In genomic region chr17:77323413-77324171, GRCh38 we compare ENCODE assay signal across 1 cellular context.
TF ChIP-seq lines count a peak whose summit lies in the region.

No MANE protein-coding gene starts in this region.

TF ChIP-seq in HepG2, 621 proteins besides CTCF, POLR2A, EP300 and RAD21 (continued from another document):
- TF ChIP-seq ZFP91 (CRISPR knock-in tag; IDR thresholded peaks at IDR 0.05; ENCODE audit: borderline replicate concordance) (peak; percentile 28; the same call in 1 of the 2 replicates), ZNF383 (CRISPR knock-in tag; IDR thresholded peaks at IDR 0.05; ENCODE audit: borderline replicate concordance) (no peak), ONECUT2 (CRISPR knock-in tag; IDR thresholded peaks at IDR 0.05) (no peak), ZNF225 (CRISPR knock-in tag; IDR thresholded peaks at IDR 0.05) (no peak), ZNF784 (CRISPR knock-in tag; IDR thresholded peaks at IDR 0.05; ENCODE audit: borderline replicate concordance) (no peak), RCOR2 (CRISPR knock-in tag; IDR thresholded peaks at IDR 0.05) (no peak), SOX13 (IDR thresholded peaks at IDR 0.05) (no peak), SOX13 (CRISPR knock-in tag; conservative IDR thresholded peaks at IDR 0.05 in 1 of 2, IDR thresholded peaks at IDR 0.05 in 1 of 2) (no peak), ZNF230 (CRISPR knock-in tag; IDR thresholded peaks at IDR 0.05) (no peak), ERF (CRISPR knock-in tag; IDR thresholded peaks at IDR 0.05) (peak; percentile 9; the same call in 1 of the 2 replicates), FOXA1 (IDR thresholded peaks at IDR 0.05) (no peak), FOXA1 (CRISPR knock-in tag; IDR thresholded peaks at IDR 0.05) (no peak), KDM2A (CRISPR knock-in tag; IDR thresholded peaks at IDR 0.05; ENCODE audit: borderline replicate concordance, low read depth) (0 out of 2 replicates have a peak, but pooled peaks have one; percentile 1), ZNF878 (CRISPR knock-in tag; IDR thresholded peaks at IDR 0.05) (0 out of 2 replicates have a peak, but pooled peaks have one; percentile 59), BCL6 (CRISPR knock-in tag; IDR thresholded peaks at IDR 0.05) (no peak), KDM6A (CRISPR knock-in tag; IDR thresholded peaks at IDR 0.05; ENCODE audit: low read depth) (no peak), ZNF552 (CRISPR knock-in tag; IDR thresholded peaks at IDR 0.05; ENCODE audit: borderline replicate concordance) (no peak), CCDC6 (CRISPR knock-in tag; IDR thresholded peaks at IDR 0.05) (no peak), STAG1 (CRISPR knock-in tag; IDR thresholded peaks at IDR 0.05) (no peak), FOXJ3 (CRISPR knock-in tag; IDR thresholded peaks at IDR 0.05; ENCODE audit: borderline replicate concordance) (no peak), FOSL2 (CRISPR knock-in tag; IDR thresholded peaks at IDR 0.05) (no peak), BORCS8-MEF2B (CRISPR knock-in tag; IDR thresholded peaks at IDR 0.05) (no peak), ZNF598 (CRISPR knock-in tag; IDR thresholded peaks at IDR 0.05; ENCODE audit: borderline replicate concordance) (no peak), IKZF1 (IDR thresholded peaks at IDR 0.05) (no peak), HDAC1 (CRISPR knock-in tag; IDR thresholded peaks at IDR 0.05) (0 out of 2 replicates have a peak, but pooled peaks have one; percentile 31), XRCC5 (optimal IDR thresholded peaks at IDR 0.05; ENCODE audit: low read length) (no peak), ZFYVE20 (CRISPR knock-in tag; IDR thresholded peaks at IDR 0.05; ENCODE audit: borderline replicate concordance, low read depth) (no peak), ZNF562 (CRISPR knock-in tag; IDR thresholded peaks at IDR 0.05; ENCODE audit: borderline replicate concordance) (no peak), ZNF205 (CRISPR knock-in tag; IDR thresholded peaks at IDR 0.05) (no peak), CREB1 (IDR thresholded peaks at IDR 0.05) (no peak), CREB1 (CRISPR knock-in tag; IDR thresholded peaks at IDR 0.05) (no peak), YEATS2 (CRISPR knock-in tag; IDR thresholded peaks at IDR 0.05; ENCODE audit: borderline replicate concordance) (no peak), PHF21A (CRISPR knock-in tag; IDR thresholded peaks at IDR 0.05) (no peak), GABPB1 (CRISPR knock-in tag; IDR thresholded peaks at IDR 0.05) (no peak), ZNF12 (CRISPR knock-in tag; IDR thresholded peaks at IDR 0.05) (no peak), ZNF800 (CRISPR knock-in tag; IDR thresholded peaks at IDR 0.05) (0 out of 2 replicates have a peak, but pooled peaks have one; percentile 11), ZFP90 (CRISPR knock-in tag; IDR thresholded peaks at IDR 0.05; ENCODE audit: borderline replicate concordance) (no peak), ATF5 (CRISPR knock-in tag; IDR thresholded peaks at IDR 0.05; ENCODE audit: low read depth) (no peak), RXRB (CRISPR knock-in tag; IDR thresholded peaks at IDR 0.05; ENCODE audit: borderline replicate concordance) (no peak), CC2D1A (CRISPR knock-in tag; IDR thresholded peaks at IDR 0.05) (no peak), REXO4 (CRISPR knock-in tag; IDR thresholded peaks at IDR 0.05; ENCODE audit: borderline replicate concordance) (no peak), PHF8 (CRISPR knock-in tag; IDR thresholded peaks at IDR 0.05) (0 out of 2 replicates have a peak, but pooled peaks have one; percentile 12)
- TF ChIP-seq, protein P1, sequence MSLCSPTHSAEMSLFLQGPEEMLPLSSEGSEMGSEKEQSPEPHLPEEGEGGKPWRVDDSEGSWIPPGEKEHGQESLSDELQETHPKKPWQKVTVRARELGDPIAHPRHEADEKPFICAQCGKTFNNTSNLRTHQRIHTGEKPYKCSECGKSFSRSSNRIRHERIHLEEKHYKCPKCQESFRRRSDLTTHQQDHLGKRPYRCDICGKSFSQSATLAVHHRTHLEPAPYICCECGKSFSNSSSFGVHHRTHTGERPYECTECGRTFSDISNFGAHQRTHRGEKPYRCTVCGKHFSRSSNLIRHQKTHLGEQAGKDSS (CRISPR knock-in tag; IDR thresholded peaks at IDR 0.05; ENCODE audit: borderline replicate concordance, low read depth): no peak
- TF ChIP-seq, protein P2, sequence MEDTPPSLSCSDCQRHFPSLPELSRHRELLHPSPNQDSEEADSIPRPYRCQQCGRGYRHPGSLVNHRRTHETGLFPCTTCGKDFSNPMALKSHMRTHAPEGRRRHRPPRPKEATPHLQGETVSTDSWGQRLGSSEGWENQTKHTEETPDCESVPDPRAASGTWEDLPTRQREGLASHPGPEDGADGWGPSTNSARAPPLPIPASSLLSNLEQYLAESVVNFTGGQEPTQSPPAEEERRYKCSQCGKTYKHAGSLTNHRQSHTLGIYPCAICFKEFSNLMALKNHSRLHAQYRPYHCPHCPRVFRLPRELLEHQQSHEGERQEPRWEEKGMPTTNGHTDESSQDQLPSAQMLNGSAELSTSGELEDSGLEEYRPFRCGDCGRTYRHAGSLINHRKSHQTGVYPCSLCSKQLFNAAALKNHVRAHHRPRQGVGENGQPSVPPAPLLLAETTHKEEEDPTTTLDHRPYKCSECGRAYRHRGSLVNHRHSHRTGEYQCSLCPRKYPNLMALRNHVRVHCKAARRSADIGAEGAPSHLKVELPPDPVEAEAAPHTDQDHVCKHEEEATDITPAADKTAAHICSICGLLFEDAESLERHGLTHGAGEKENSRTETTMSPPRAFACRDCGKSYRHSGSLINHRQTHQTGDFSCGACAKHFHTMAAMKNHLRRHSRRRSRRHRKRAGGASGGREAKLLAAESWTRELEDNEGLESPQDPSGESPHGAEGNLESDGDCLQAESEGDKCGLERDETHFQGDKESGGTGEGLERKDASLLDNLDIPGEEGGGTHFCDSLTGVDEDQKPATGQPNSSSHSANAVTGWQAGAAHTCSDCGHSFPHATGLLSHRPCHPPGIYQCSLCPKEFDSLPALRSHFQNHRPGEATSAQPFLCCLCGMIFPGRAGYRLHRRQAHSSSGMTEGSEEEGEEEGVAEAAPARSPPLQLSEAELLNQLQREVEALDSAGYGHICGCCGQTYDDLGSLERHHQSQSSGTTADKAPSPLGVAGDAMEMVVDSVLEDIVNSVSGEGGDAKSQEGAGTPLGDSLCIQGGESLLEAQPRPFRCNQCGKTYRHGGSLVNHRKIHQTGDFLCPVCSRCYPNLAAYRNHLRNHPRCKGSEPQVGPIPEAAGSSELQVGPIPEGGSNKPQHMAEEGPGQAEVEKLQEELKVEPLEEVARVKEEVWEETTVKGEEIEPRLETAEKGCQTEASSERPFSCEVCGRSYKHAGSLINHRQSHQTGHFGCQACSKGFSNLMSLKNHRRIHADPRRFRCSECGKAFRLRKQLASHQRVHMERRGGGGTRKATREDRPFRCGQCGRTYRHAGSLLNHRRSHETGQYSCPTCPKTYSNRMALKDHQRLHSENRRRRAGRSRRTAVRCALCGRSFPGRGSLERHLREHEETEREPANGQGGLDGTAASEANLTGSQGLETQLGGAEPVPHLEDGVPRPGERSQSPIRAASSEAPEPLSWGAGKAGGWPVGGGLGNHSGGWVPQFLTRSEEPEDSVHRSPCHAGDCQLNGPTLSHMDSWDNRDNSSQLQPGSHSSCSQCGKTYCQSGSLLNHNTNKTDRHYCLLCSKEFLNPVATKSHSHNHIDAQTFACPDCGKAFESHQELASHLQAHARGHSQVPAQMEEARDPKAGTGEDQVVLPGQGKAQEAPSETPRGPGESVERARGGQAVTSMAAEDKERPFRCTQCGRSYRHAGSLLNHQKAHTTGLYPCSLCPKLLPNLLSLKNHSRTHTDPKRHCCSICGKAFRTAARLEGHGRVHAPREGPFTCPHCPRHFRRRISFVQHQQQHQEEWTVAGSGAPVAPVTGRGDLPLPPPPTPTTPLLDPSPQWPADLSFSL (CRISPR knock-in tag; IDR thresholded peaks at IDR 0.05): no peak
- TF ChIP-seq, protein P3, sequence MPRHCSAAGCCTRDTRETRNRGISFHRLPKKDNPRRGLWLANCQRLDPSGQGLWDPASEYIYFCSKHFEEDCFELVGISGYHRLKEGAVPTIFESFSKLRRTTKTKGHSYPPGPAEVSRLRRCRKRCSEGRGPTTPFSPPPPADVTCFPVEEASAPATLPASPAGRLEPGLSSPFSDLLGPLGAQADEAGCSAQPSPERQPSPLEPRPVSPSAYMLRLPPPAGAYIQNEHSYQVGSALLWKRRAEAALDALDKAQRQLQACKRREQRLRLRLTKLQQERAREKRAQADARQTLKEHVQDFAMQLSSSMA (CRISPR knock-in tag; IDR thresholded peaks at IDR 0.05): no peak
- TF ChIP-seq, protein P4, sequence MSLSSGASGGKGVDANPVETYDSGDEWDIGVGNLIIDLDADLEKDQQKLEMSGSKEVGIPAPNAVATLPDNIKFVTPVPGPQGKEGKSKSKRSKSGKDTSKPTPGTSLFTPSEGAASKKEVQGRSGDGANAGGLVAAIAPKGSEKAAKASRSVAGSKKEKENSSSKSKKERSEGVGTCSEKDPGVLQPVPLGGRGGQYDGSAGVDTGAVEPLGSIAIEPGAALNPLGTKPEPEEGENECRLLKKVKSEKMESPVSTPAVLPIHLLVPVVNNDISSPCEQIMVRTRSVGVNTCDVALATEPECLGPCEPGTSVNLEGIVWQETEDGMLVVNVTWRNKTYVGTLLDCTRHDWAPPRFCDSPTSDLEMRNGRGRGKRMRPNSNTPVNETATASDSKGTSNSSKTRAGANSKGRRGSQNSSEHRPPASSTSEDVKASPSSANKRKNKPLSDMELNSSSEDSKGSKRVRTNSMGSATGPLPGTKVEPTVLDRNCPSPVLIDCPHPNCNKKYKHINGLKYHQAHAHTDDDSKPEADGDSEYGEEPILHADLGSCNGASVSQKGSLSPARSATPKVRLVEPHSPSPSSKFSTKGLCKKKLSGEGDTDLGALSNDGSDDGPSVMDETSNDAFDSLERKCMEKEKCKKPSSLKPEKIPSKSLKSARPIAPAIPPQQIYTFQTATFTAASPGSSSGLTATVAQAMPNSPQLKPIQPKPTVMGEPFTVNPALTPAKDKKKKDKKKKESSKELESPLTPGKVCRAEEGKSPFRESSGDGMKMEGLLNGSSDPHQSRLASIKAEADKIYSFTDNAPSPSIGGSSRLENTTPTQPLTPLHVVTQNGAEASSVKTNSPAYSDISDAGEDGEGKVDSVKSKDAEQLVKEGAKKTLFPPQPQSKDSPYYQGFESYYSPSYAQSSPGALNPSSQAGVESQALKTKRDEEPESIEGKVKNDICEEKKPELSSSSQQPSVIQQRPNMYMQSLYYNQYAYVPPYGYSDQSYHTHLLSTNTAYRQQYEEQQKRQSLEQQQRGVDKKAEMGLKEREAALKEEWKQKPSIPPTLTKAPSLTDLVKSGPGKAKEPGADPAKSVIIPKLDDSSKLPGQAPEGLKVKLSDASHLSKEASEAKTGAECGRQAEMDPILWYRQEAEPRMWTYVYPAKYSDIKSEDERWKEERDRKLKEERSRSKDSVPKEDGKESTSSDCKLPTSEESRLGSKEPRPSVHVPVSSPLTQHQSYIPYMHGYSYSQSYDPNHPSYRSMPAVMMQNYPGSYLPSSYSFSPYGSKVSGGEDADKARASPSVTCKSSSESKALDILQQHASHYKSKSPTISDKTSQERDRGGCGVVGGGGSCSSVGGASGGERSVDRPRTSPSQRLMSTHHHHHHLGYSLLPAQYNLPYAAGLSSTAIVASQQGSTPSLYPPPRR (CRISPR knock-in tag; IDR thresholded peaks at IDR 0.05; ENCODE audit: borderline replicate concordance): no peak
- TF ChIP-seq, protein P5, sequence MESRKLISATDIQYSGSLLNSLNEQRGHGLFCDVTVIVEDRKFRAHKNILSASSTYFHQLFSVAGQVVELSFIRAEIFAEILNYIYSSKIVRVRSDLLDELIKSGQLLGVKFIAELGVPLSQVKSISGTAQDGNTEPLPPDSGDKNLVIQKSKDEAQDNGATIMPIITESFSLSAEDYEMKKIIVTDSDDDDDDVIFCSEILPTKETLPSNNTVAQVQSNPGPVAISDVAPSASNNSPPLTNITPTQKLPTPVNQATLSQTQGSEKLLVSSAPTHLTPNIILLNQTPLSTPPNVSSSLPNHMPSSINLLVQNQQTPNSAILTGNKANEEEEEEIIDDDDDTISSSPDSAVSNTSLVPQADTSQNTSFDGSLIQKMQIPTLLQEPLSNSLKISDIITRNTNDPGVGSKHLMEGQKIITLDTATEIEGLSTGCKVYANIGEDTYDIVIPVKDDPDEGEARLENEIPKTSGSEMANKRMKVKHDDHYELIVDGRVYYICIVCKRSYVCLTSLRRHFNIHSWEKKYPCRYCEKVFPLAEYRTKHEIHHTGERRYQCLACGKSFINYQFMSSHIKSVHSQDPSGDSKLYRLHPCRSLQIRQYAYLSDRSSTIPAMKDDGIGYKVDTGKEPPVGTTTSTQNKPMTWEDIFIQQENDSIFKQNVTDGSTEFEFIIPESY (CRISPR knock-in tag; IDR thresholded peaks at IDR 0.05): peak; percentile 63
TF ChIP-seq in HepG2: peak in this region for 14.
